24 cellular contexts compared by ENCODE assay signal in genomic region chr1:116152950-116153691, GRCh38. TPM values are rescaled to one million over a fixed set of nuclear protein-coding genes. Genes with fewer than 3 reads are reported as not detected.
DNase-seq lines count a peak whose midpoint lies in the region; ATAC-seq and TF ChIP-seq lines count a peak whose summit lies in the region.
"Had no signal": no experiment of that assay in that cellular context is flagged by ENCODE, and none has a peak within 500 bp of the region (broad histone marks: within the 10 kb centered on the region; RNA-seq: fewer than 3 reads in every experiment).

No MANE protein-coding gene starts in this region.

- H3K27me3 Mint-ChIP-seq in activated CD8-positive, alpha-beta memory T cell treated with anti-CD3 and anti-CD28 coated beads, Interleukin-2, amount 10 ng/mL, durations not matched to agents 7 days and 5 days = peaks cover 14% of the 10 kb centered on the region
- H3K27me3 Mint-ChIP-seq in glutamatergic neuron (ENCODE audit: unreplicated experiment) = peaks cover 4% of the 10 kb centered on the region

- no peak for ATAC-seq in activated CD8-positive, alpha-beta memory T cell treated with anti-CD3 and anti-CD28 coated beads, Interleukin-2, amount 10 ng/mL, durations not matched to agents 7 days and 5 days
- ATAC-seq in SK-N-SH treated with all-trans-retinoic acid at 6 μM for 48 hours (no peak), GM21367 (IDR thresholded peaks at IDR 0.05; ENCODE audit: unreplicated experiment) (no peak)

- H3K27ac Mint-ChIP-seq in activated CD8-positive, alpha-beta memory T cell treated with anti-CD3 and anti-CD28 coated beads, Interleukin-2, amount 10 ng/mL, durations not matched to agents 7 days and 5 days = no peak overlapping the region
- no peak overlapping the region for H3K27ac Mint-ChIP-seq in glutamatergic neuron (ENCODE audit: unreplicated experiment)
- H3K27ac Mint-ChIP-seq: T-helper 2 cell treated with Interferon-gamma antibody and Interleukin-4, amounts not matched to agents 5 μg/mL and 100 μg/mL, for 36 hours had no signal

- H3K4me3 ChIP-seq in muscle layer of duodenum (ENCODE audit: low read depth in 1 of 2, low read length in 2 of 2) = no peak overlapping the region

- H3K4me3 Mint-ChIP-seq in activated CD8-positive, alpha-beta memory T cell treated with anti-CD3 and anti-CD28 coated beads, Interleukin-2, amount 10 ng/mL, durations not matched to agents 7 days and 5 days = no peak overlapping the region
- H3K4me3 Mint-ChIP-seq in glutamatergic neuron (ENCODE audit: unreplicated experiment) = peak overlapping the region; percentile 14
- H3K4me3 Mint-ChIP-seq: T-helper 2 cell treated with Interferon-gamma antibody and Interleukin-4, amounts not matched to agents 5 μg/mL and 100 μg/mL, for 36 hours had no signal

- peak; percentile 32 for DNase-seq in activated CD8-positive, alpha-beta memory T cell treated with anti-CD3 and anti-CD28 coated beads, Interleukin-2, amount 10 ng/mL, durations not matched to agents 7 days and 5 days
- DNase-seq in activated CD8-positive, alpha-beta memory T cell treated with anti-CD3 and anti-CD28 coated beads, Interleukin-2, amount 50 U/mL, for 48 hours = no peak
- no peak for DNase-seq in glutamatergic neuron
- no peak for DNase-seq in NCI-H1436 treated with DMSO at 0.1 percent for 48 hours (lab: John Stamatoyannopoulos, UW)
- DNase-seq in cerebellar nuclear complex (lab: John Stamatoyannopoulos, UW) = no peak
- DNase-seq: activated CD4-positive, alpha-beta T cell treated with anti-CD3 and anti-CD28 coated beads, Interleukin-2, amount 50 U/mL, for 1 hour; activated T-cell treated with anti-CD3 and anti-CD28 coated beads for 4 hours; BE2C; cortex of kidney; GOT3; NCI-H1417; NCI-H524; stimulated activated CD4-positive, alpha-beta T cell treated with anti-CD3 and anti-CD28 coated beads, Interleukin-2, amount 100 ng/mL, for 24 hours; WERI-Rb-1 had no signal

- no peaks in the 10 kb centered on the region for H3K9me3 Mint-ChIP-seq in activated CD8-positive, alpha-beta memory T cell treated with anti-CD3 and anti-CD28 coated beads, Interleukin-2, amount 10 ng/mL, durations not matched to agents 7 days and 5 days (ENCODE audit: low read depth)
- peaks cover 4% of the 10 kb centered on the region for H3K9me3 Mint-ChIP-seq in glutamatergic neuron (ENCODE audit: unreplicated experiment)
- H3K9me3 Mint-ChIP-seq: stimulated activated effector memory CD8-positive, alpha-beta T cell treated with anti-CD3 and anti-CD28 coated beads, Interleukin-12 subunit alpha, Interleukin-12 subunit beta, amount 100 ng/mL, for 72 hours; T-helper 2 cell treated with Interferon-gamma antibody and Interleukin-4, amounts not matched to agents 5 μg/mL and 100 μg/mL, for 36 hours had no signal

- H3K9me3 ChIP-seq in muscle layer of duodenum (ENCODE audit: control insufficient read depth in 1 of 2, low read length in 2 of 2) = no peaks in the 10 kb centered on the region
- H3K9me3 ChIP-seq: adrenal gland, BE2C, breast epithelium, SJSA1 had no signal

- no peaks in the 10 kb centered on the region for H3K36me3 ChIP-seq in muscle layer of duodenum (ENCODE audit: control insufficient read depth in 1 of 2, insufficient read depth in 2 of 2, low read length in 2 of 2)
- H3K36me3 ChIP-seq: adrenal gland, BE2C, breast epithelium, SJSA1, WERI-Rb-1 had no signal

- peak overlapping the region; percentile 33 for H3K27ac ChIP-seq in muscle layer of duodenum (ENCODE audit: low read length)
- H3K27ac ChIP-seq: SJSA1 had no signal

- H3K4me1 Mint-ChIP-seq in activated CD8-positive, alpha-beta memory T cell treated with anti-CD3 and anti-CD28 coated beads, Interleukin-2, amount 10 ng/mL, durations not matched to agents 7 days and 5 days = peaks cover 7% of the 10 kb centered on the region
- peaks cover 4% of the 10 kb centered on the region for H3K4me1 Mint-ChIP-seq in glutamatergic neuron (ENCODE audit: low read depth, unreplicated experiment)

- no peak for TF ChIP-seq CTCF in glutamatergic neuron (IDR thresholded peaks at IDR 0.05; ENCODE audit: partially characterized antibody, unreplicated experiment)

- CTCF ChIA-PET in activated CD8-positive, alpha-beta memory T cell treated with anti-CD3 and anti-CD28 coated beads, Interleukin-2, amount 10 ng/mL, durations not matched to agents 7 days and 5 days (lab: Charles Lee) = interaction anchor here (0.9 to 9.0 kb wide), 5 partner anchors 14 to 353 kb away, joined by 3 to 84 read pairs (median 12); no protein-coding TSS in a partner anchor

- H3K27me3 ChIP-seq in muscle layer of duodenum (ENCODE audit: low read depth, low read length) = no peaks in the 10 kb centered on the region
- H3K27me3 ChIP-seq: adrenal gland, BE2C, breast epithelium, SJSA1 had no signal

- peaks cover 0 to 18% of the 10 kb centered on the region in 2 donors for H3K4me1 ChIP-seq in muscle layer of duodenum (ENCODE audit: control insufficient read depth in 1 of 2, insufficient read depth in 2 of 2, low read length in 2 of 2)
- H3K4me1 ChIP-seq: BE2C, breast epithelium had no signal

- no peaks in the 10 kb centered on the region for H3K36me3 Mint-ChIP-seq in activated CD8-positive, alpha-beta memory T cell treated with anti-CD3 and anti-CD28 coated beads, Interleukin-2, amount 10 ng/mL, durations not matched to agents 7 days and 5 days
- peaks cover 13% of the 10 kb centered on the region for H3K36me3 Mint-ChIP-seq in glutamatergic neuron (ENCODE audit: unreplicated experiment)
- H3K36me3 Mint-ChIP-seq: IgD-negative memory B cell; stimulated activated effector memory CD8-positive, alpha-beta T cell treated with anti-CD3 and anti-CD28 coated beads, Interleukin-12 subunit alpha, Interleukin-12 subunit beta, amount 100 ng/mL, for 72 hours had no signal

TF ChIP-seq in SK-N-SH treated with all-trans-retinoic acid at 6 μM for 48 hours, 23 proteins besides CTCF, POLR2A, EP300 and RAD21 (continues in another document):
- TF ChIP-seq GLIS3 (CRISPR knock-in tag; IDR thresholded peaks at IDR 0.05) (no peak), PPARA (CRISPR knock-in tag; IDR thresholded peaks at IDR 0.05; ENCODE audit: borderline replicate concordance) (no peak), ZFP3 (CRISPR knock-in tag; IDR thresholded peaks at IDR 0.05) (no peak), TCF4 (CRISPR knock-in tag; IDR thresholded peaks at IDR 0.05; ENCODE audit: borderline replicate concordance) (no peak), TOX (CRISPR knock-in tag; IDR thresholded peaks at IDR 0.05; ENCODE audit: borderline replicate concordance) (no peak), CSRNP3 (CRISPR knock-in tag; IDR thresholded peaks at IDR 0.05) (no peak), TSHZ2 (CRISPR knock-in tag; IDR thresholded peaks at IDR 0.05) (no peak), SNAI2 (CRISPR knock-in tag; IDR thresholded peaks at IDR 0.05) (no peak), ZFP30 (CRISPR knock-in tag; IDR thresholded peaks at IDR 0.05) (no peak), ZNF565 (CRISPR knock-in tag; conservative IDR thresholded peaks at IDR 0.05; ENCODE audit: low read depth) (no peak)
- TF ChIP-seq, protein P1, sequence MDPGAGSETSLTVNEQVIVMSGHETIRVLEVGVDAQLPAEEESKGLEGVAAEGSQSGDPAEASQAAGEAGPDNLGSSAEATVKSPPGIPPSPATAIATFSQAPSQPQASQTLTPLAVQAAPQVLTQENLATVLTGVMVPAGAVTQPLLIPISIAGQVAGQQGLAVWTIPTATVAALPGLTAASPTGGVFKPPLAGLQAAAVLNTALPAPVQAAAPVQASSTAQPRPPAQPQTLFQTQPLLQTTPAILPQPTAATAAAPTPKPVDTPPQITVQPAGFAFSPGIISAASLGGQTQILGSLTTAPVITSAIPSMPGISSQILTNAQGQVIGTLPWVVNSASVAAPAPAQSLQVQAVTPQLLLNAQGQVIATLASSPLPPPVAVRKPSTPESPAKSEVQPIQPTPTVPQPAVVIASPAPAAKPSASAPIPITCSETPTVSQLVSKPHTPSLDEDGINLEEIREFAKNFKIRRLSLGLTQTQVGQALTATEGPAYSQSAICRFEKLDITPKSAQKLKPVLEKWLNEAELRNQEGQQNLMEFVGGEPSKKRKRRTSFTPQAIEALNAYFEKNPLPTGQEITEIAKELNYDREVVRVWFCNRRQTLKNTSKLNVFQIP (CRISPR knock-in tag; IDR thresholded peaks at IDR 0.05; ENCODE audit: borderline replicate concordance, low read depth) = no peak

RNA-seq across cellular contexts. Expression of gene MAB21L3, which starts 41.9 kb away (rescaled TPM):
- not detected for total RNA-seq in activated CD8-positive, alpha-beta memory T cell treated with anti-CD3 and anti-CD28 coated beads, Interleukin-2, amount 10 ng/mL, durations not matched to agents 7 days and 5 days
- total RNA-seq in glutamatergic neuron (ENCODE audit: unreplicated experiment) = 0.22 TPM
- total RNA-seq: pulmonary artery endothelial cell, SJSA1 had no signal
